15 cellular contexts compared by ENCODE assay signal in the genomic region with DNA sequence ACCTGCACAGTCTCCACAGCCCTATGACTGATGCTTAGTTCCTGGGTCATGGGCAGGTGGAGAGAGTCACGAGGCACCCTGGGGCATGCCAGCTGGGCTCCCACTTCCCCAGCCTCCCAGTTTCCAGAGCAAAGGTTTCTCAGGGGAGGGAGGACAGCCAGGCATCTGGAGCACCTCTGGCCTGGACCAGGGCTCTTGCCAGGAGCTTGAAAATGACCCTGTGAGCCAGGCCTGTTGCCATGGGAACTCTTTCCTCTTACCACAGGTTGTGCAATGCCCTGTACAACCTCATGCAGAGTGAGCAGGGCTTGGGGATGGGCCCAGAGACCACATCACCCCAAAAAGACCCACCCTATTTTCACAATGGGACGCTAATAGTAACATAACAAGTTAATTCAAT.
DNase-seq lines count a peak whose midpoint lies in the region; ATAC-seq, FAIRE-seq and TF ChIP-seq lines count a peak whose summit lies in the region.
"Had no signal": no experiment of that assay in that cellular context is flagged by ENCODE, and none has a peak within 500 bp of the region (broad histone marks: within the 10 kb centered on the region; RNA-seq: fewer than 3 reads in every experiment).

No MANE protein-coding gene starts in this region.

- no peak overlapping the region for H3K9ac ChIP-seq in HepG2 (ENCODE audit: insufficient read depth, low read depth, low read length)

- FAIRE-seq in HepG2 (lab: Jason Lieb, UNC): no peak
- FAIRE-seq: astrocyte had no signal

- H3K9me3 ChIP-seq in HepG2 (ENCODE audit: low read length) (no peaks in the 10 kb centered on the region), uterus (no peaks in the 10 kb centered on the region)

- no peak for TF ChIP-seq CTCF in NB4 (IDR thresholded peaks at IDR 0.05; ENCODE audit: low read depth, low read length)
- TF ChIP-seq CTCF in choroid plexus epithelial cell (conservative IDR thresholded peaks at IDR 0.05; ENCODE audit: low read depth, low read length): no peak
- TF ChIP-seq CTCF in HepG2 (CRISPR knock-in tag; IDR thresholded peaks at IDR 0.05): no peak
- no peak for TF ChIP-seq CTCF in uterus (IDR thresholded peaks at IDR 0.05)

- no peak overlapping the region for H2AFZ ChIP-seq in HepG2 (ENCODE audit: low read length)

- in situ Hi-C loops in HepG2 (cut with HindIII; ENCODE audit: extremely low pct_ligation_motif_present, low pct_unique_long_range_greater_than_20kb): no loop called here

- no peak overlapping the region for H3K4me2 ChIP-seq in HepG2 (ENCODE audit: low read depth, low read length)

- no peak overlapping the region for H3K27ac ChIP-seq in HepG2 (ENCODE audit: extremely low read length, insufficient read depth, low read length)
- H3K27ac ChIP-seq in uterus: no peak overlapping the region

- H3K79me2 ChIP-seq in HepG2 (ENCODE audit: insufficient read depth, low read length): no peaks in the 10 kb centered on the region

- TF ChIP-seq EP300 in HepG2 (IDR thresholded peaks at IDR 0.05; ENCODE audit: low read depth in 2 of 2, low read length in 2 of 2) (no peak), HepG2 (CRISPR knock-in tag; IDR thresholded peaks at IDR 0.05; ENCODE audit: borderline replicate concordance) (no peak)

- no peak for TF ChIP-seq RAD21 in HepG2 (CRISPR knock-in tag; IDR thresholded peaks at IDR 0.05)

- DNase-seq in GOT3 (lab: John Stamatoyannopoulos, UW): peak; percentile 31
- DNase-seq in NB4 (ENCODE audit: low read depth): peak; percentile 45
- DNase-seq in choroid plexus epithelial cell (ENCODE audit: low read depth): peak; percentile 49
- DNase-seq in HepG2 (ENCODE audit: low spot score): no peak
- no peak for DNase-seq in NCI-H446 treated with DMSO at 0.1 percent for 48 hours (lab: John Stamatoyannopoulos, UW)
- no peak for DNase-seq in activated naive CD4-positive, alpha-beta T cell treated with Interleukin-2 at 50 U/mL for 16 hours
- no peak for DNase-seq in NCI-H2081 (lab: John Stamatoyannopoulos, UW)
- no peak for DNase-seq in uterus
- DNase-seq: activated CD4-positive, alpha-beta T cell treated with anti-CD3 and anti-CD28 coated beads for 1 hour; activated T-cell treated with anti-CD3 and anti-CD28 coated beads, Interleukin-2, amount 50 U/mL, for 4 hours; effector memory CD4-positive, alpha-beta T cell; NCI-H1694 treated with DMSO at 0.1 percent for 48 hours had no signal

- POLR2A ChIA-PET in HepG2 (lab: Yijun Ruan, JAX): no interaction called here

- ATAC-seq in HepG2: no peak
- ATAC-seq: activated T-cell treated with anti-CD3 and anti-CD28 coated beads, Interleukin-2, amount 50 U/mL, for 4 hours; natural killer cell treated with Interleukin-12 subunit alpha and Interleukin-12 subunit beta and Interleukin-15 and Interleukin-18, amount 100 ng/mL, for 72 hours; T-cell had no signal

- H3K4me3 ChIP-seq in NB4 (ENCODE audit: low read depth, low read length) (no peak overlapping the region), choroid plexus epithelial cell (ENCODE audit: low read depth, low read length) (no peak overlapping the region), HepG2 (replicated peaks in 1 of 3; ENCODE audit: insufficient read depth in 1 of 3, low read depth in 2 of 3, low read length in 3 of 3) (no peak overlapping the region), uterus (no peak overlapping the region)

- CTCF ChIA-PET in HepG2 (lab: Yijun Ruan, JAX; ENCODE audit: low intra/inter-chr PET ratio, low total read pairs): no interaction called here

- H3K27me3 ChIP-seq in HepG2 (ENCODE audit: control insufficient read depth in 1 of 2, insufficient read depth in 2 of 2, low read length in 2 of 2): peaks cover 6 to 35% of the 10 kb centered on the region in 2 experiments
- peaks cover 0 to 11% of the 10 kb centered on the region in 2 donors for H3K27me3 ChIP-seq in uterus

- BruUV-seq in HepG2 (replicated peaks; lab: Mats Ljungman, UMichigan): no TSS peak

- no peak for TF ChIP-seq POLR2A in NB4 (IDR thresholded peaks at IDR 0.05; ENCODE audit: extremely low read depth, insufficient read length)
- TF ChIP-seq POLR2A in HepG2 (IDR thresholded peaks at IDR 0.05; ENCODE audit: insufficient read depth in 1 of 2, low read depth in 2 of 2, low read length in 2 of 2): no peak
- no peak for TF ChIP-seq POLR2A in uterus (IDR thresholded peaks at IDR 0.05)

- WGBS in HepG2 (ENCODE audit: low lambda C conversion rate): 3% methylated on average over 1 of the region's 2 CpGs

- intact Hi-C loops in HepG2 (cut with micrococcal nuclease; ENCODE audit: unreplicated experiment): no loop called here
- intact Hi-C loops in uterus (cut with DNase I; ENCODE audit: low total_unique reads): no loop called here

- H3K4me1 ChIP-seq in HepG2 (ENCODE audit: insufficient read depth, low read length) (no peaks in the 10 kb centered on the region; the same call in 1 of the 2 replicates), uterus (peaks cover 0 to 10% of the 10 kb centered on the region in 2 donors)

- H3K36me3 ChIP-seq in HepG2 (replicated peaks in 1 of 2; ENCODE audit: control insufficient read depth in 1 of 2, insufficient read depth in 2 of 2, low read length in 2 of 2): no peaks in the 10 kb centered on the region
- H3K36me3 ChIP-seq in uterus: no peaks in the 10 kb centered on the region

- H4K20me1 ChIP-seq in HepG2 (ENCODE audit: insufficient read depth, low read length): no peaks in the 10 kb centered on the region

TF ChIP-seq in HepG2, 621 proteins besides CTCF, POLR2A, EP300 and RAD21:
- TF ChIP-seq ZNF609 (CRISPR knock-in tag; IDR thresholded peaks at IDR 0.05; ENCODE audit: borderline replicate concordance) (no peak), RFXAP (CRISPR knock-in tag; IDR thresholded peaks at IDR 0.05; ENCODE audit: borderline replicate concordance) (no peak), ZNF263 (CRISPR knock-in tag; IDR thresholded peaks at IDR 0.05) (peak; percentile 43; the same call in 1 of the 2 replicates), GABPB1 (CRISPR knock-in tag; IDR thresholded peaks at IDR 0.05) (no peak), ZFP82 (CRISPR knock-in tag; IDR thresholded peaks at IDR 0.05; ENCODE audit: borderline replicate concordance) (no peak), PCBP1 (IDR thresholded peaks at IDR 0.05; ENCODE audit: borderline replicate concordance, low read depth, low read length) (no peak), CEBPB (IDR thresholded peaks at IDR 0.05; ENCODE audit: borderline replicate concordance, low read depth, low read length) (peak; percentile 80; the same call in 1 of the 2 replicates), ZNF333 (CRISPR knock-in tag; IDR thresholded peaks at IDR 0.05; ENCODE audit: borderline replicate concordance) (no peak), ZNF124 (CRISPR knock-in tag; IDR thresholded peaks at IDR 0.05) (no peak), RFX3 (CRISPR knock-in tag; IDR thresholded peaks at IDR 0.05) (peak; percentile 61), PTBP1 (IDR thresholded peaks at IDR 0.05; ENCODE audit: low read depth, low read length, poor library complexity, severe bottlenecking) (no peak), MTA3 (CRISPR knock-in tag; IDR thresholded peaks at IDR 0.05) (no peak), HMG20B (CRISPR knock-in tag; conservative IDR thresholded peaks at IDR 0.05) (no peak), TBX2 (CRISPR knock-in tag; IDR thresholded peaks at IDR 0.05; ENCODE audit: borderline replicate concordance) (no peak), RBFOX2 (IDR thresholded peaks at IDR 0.05; ENCODE audit: low read depth, low read length) (no peak), ASH2L (IDR thresholded peaks at IDR 0.05; ENCODE audit: insufficient read length, low read depth, low read length) (no peak), BHLHE40 (IDR thresholded peaks at IDR 0.05; ENCODE audit: low read length) (no peak), HNRNPLL (IDR thresholded peaks at IDR 0.05; ENCODE audit: low read depth, low read length, poor library complexity, severe bottlenecking) (no peak), CHD2 (IDR thresholded peaks at IDR 0.05; ENCODE audit: low read depth, low read length) (no peak), ZKSCAN8 (CRISPR knock-in tag; IDR thresholded peaks at IDR 0.05; ENCODE audit: borderline replicate concordance) (no peak)

Comparison
In these comparisons a context has a peak if more than half of its experiments do, and no peak if none do; other contexts are left out.
1. DNase-seq: peak in GOT3 (single experiment), NB4 (single experiment) and choroid plexus epithelial cell (single experiment); none in HepG2 (single experiment), NCI-H446 treated with DMSO at 0.1 percent for 48 hours (single experiment), activated naive CD4-positive, alpha-beta T cell treated with Interleukin-2 at 50 U/mL for 16 hours (single experiment), NCI-H2081 (0 of 2) and uterus (0 of 2).